16 cellular contexts compared by ENCODE assay signal in genomic region chr22:23774922-23775436, GRCh38. TPM values are rescaled to one million over a fixed set of nuclear protein-coding genes. Genes with fewer than 3 reads are reported as not detected.
A peak's percentile ranks its signal among the peaks of the same experiment; 100 is the strongest.
DNase-seq lines count a peak whose midpoint lies in the region; ATAC-seq and TF ChIP-seq lines count a peak whose summit lies in the region.
"Had no signal": no experiment of that assay in that cellular context is flagged by ENCODE, and none has a peak within 500 bp of the region (broad histone marks: within the 10 kb centered on the region; RNA-seq: fewer than 3 reads in every experiment).

No MANE protein-coding gene starts in this region.

- CTCF ChIA-PET in A673 (lab: Charles Lee): no interaction called here

- intact Hi-C loops in A673 (cut with micrococcal nuclease; ENCODE audit: unreplicated experiment): no loop called here

- no peaks in the 10 kb centered on the region for H3K9me3 ChIP-seq in A673 (ENCODE audit: low read depth, low read length, poor library complexity, severe bottlenecking)
- H3K9me3 ChIP-seq: Peyer's patch had no signal

- no peak overlapping the region for H3K27ac ChIP-seq in A673 (ENCODE audit: low read depth, low read length, poor library complexity, severe bottlenecking)
- H3K27ac ChIP-seq: Peyer's patch had no signal

- POLR2A ChIA-PET in A673 (lab: Charles Lee; ENCODE audit: low non-redundant PET): no interaction called here

- H3K27me3 ChIP-seq in A673 (replicated peaks; ENCODE audit: insufficient read depth, low read depth, low read length, poor library complexity): no peaks in the 10 kb centered on the region
- H3K27me3 ChIP-seq: Peyer's patch had no signal

- no TSS peak for BruUV-seq in A673 (replicated peaks; lab: Mats Ljungman, UMichigan)

- no peaks in the 10 kb centered on the region for H3K36me3 ChIP-seq in A673 (ENCODE audit: insufficient read depth, low read length, poor library complexity, severe bottlenecking)
- H3K36me3 ChIP-seq: Peyer's patch had no signal

- no peak for DNase-seq in activated naive CD8-positive, alpha-beta T cell treated with anti-CD3 and anti-CD28 coated beads, Interleukin-2, amount 50 U/mL, for 24 hours
- DNase-seq in astrocyte of the hippocampus (ENCODE audit: low read depth, low spot score): peak; percentile 87
- DNase-seq in iris pigment epithelial cell (ENCODE audit: low read depth): peak; percentile 54
- DNase-seq in stimulated activated naive B cell treated with anti-CD40 and anti-IgM and Interleukin-4, amounts not matched to agents 10 μg/mL and 1 μg/mL and 100 μg/mL, for 72 hours: no peak
- DNase-seq in stimulated activated naive CD8-positive, alpha-beta T cell treated with anti-CD3 and anti-CD28 coated beads, Interleukin-15, amount 100 ng/mL, for 72 hours: no peak
- DNase-seq in A673 (ENCODE audit: low spot score): no peak
- DNase-seq: H9, naive B cell, NCI-H1105 treated with DMSO at 0.1 percent for 48 hours, NCI-H510A treated with DMSO at 0.1 percent for 48 hours, Peyer's patch had no signal

- H3K36me3 Mint-ChIP-seq in activated naive CD8-positive, alpha-beta T cell: no peaks in the 10 kb centered on the region
- H3K36me3 Mint-ChIP-seq in activated naive CD8-positive, alpha-beta T cell treated with anti-CD3 and anti-CD28 coated beads, Interleukin-2, amount 50 U/mL, for 24 hours (ENCODE audit: low read depth): no peaks in the 10 kb centered on the region
- H3K36me3 Mint-ChIP-seq in stimulated activated naive B cell treated with anti-CD40 and anti-IgM and Interleukin-4, amounts not matched to agents 10 μg/mL and 1 μg/mL and 100 μg/mL, for 72 hours: peaks cover 2 to 3% of the 10 kb centered on the region in 2 donors

- H3K27me3 Mint-ChIP-seq in activated naive CD8-positive, alpha-beta T cell: no peaks in the 10 kb centered on the region
- no peaks in the 10 kb centered on the region for H3K27me3 Mint-ChIP-seq in activated naive CD8-positive, alpha-beta T cell treated with anti-CD3 and anti-CD28 coated beads, Interleukin-2, amount 50 U/mL, for 24 hours
- H3K27me3 Mint-ChIP-seq in stimulated activated naive B cell treated with anti-CD40 and anti-IgM and Interleukin-4, amounts not matched to agents 10 μg/mL and 1 μg/mL and 100 μg/mL, for 72 hours: no peaks in the 10 kb centered on the region
- peaks cover 7% of the 10 kb centered on the region for H3K27me3 Mint-ChIP-seq in stimulated activated naive CD8-positive, alpha-beta T cell treated with anti-CD3 and anti-CD28 coated beads, Interleukin-15, amount 100 ng/mL, for 72 hours
- H3K27me3 Mint-ChIP-seq: naive B cell had no signal

- TF ChIP-seq CTCF in A673 (conservative IDR thresholded peaks at IDR 0.05; ENCODE audit: low read depth, low read length): no peak

- ATAC-seq in activated naive CD8-positive, alpha-beta T cell treated with anti-CD3 and anti-CD28 coated beads, Interleukin-2, amount 50 U/mL, for 24 hours: no peak
- ATAC-seq in stimulated activated naive B cell treated with anti-CD40 and anti-IgM and Interleukin-4, amounts not matched to agents 10 μg/mL and 1 μg/mL and 100 μg/mL, for 72 hours (replicated peaks): no peak
- no peak for ATAC-seq in stimulated activated naive CD8-positive, alpha-beta T cell treated with anti-CD3 and anti-CD28 coated beads, Interleukin-15, amount 100 ng/mL, for 72 hours
- no peak for ATAC-seq in HG03439 (IDR thresholded peaks at IDR 0.05; ENCODE audit: unreplicated experiment)
- ATAC-seq: esophagus mucosa had no signal

- H3K4me1 ChIP-seq in A673 (ENCODE audit: insufficient read depth, low read length, poor library complexity, severe bottlenecking): peaks cover 9% of the 10 kb centered on the region

- H3K9me3 Mint-ChIP-seq in activated naive CD8-positive, alpha-beta T cell (ENCODE audit: low read depth): no peaks in the 10 kb centered on the region
- no peaks in the 10 kb centered on the region for H3K9me3 Mint-ChIP-seq in activated naive CD8-positive, alpha-beta T cell treated with anti-CD3 and anti-CD28 coated beads, Interleukin-2, amount 50 U/mL, for 24 hours
- H3K9me3 Mint-ChIP-seq in stimulated activated naive B cell treated with anti-CD40 and anti-IgM and Interleukin-4, amounts not matched to agents 10 μg/mL and 1 μg/mL and 100 μg/mL, for 72 hours: no peaks in the 10 kb centered on the region
- no peaks in the 10 kb centered on the region for H3K9me3 Mint-ChIP-seq in stimulated activated naive CD8-positive, alpha-beta T cell treated with anti-CD3 and anti-CD28 coated beads, Interleukin-15, amount 100 ng/mL, for 72 hours
- H3K9me3 Mint-ChIP-seq: H9, naive B cell had no signal

- no peak overlapping the region for H3K27ac Mint-ChIP-seq in activated naive CD8-positive, alpha-beta T cell
- H3K27ac Mint-ChIP-seq in activated naive CD8-positive, alpha-beta T cell treated with anti-CD3 and anti-CD28 coated beads, Interleukin-2, amount 50 U/mL, for 24 hours: no peak overlapping the region
- peak overlapping the region; percentile 79 for H3K27ac Mint-ChIP-seq in stimulated activated naive B cell treated with anti-CD40 and anti-IgM and Interleukin-4, amounts not matched to agents 10 μg/mL and 1 μg/mL and 100 μg/mL, for 72 hours
- peak overlapping the region in 1 of 2 donors; percentile 69 for H3K27ac Mint-ChIP-seq in stimulated activated naive CD8-positive, alpha-beta T cell treated with anti-CD3 and anti-CD28 coated beads, Interleukin-15, amount 100 ng/mL, for 72 hours

- no peak overlapping the region for H3K4me3 ChIP-seq in A673 (ENCODE audit: low read depth, low read length, poor library complexity, severe bottlenecking)
- H3K4me3 ChIP-seq: Peyer's patch had no signal

- peaks cover 15% of the 10 kb centered on the region for H3K4me1 Mint-ChIP-seq in activated naive CD8-positive, alpha-beta T cell (ENCODE audit: low read depth)
- peaks cover 20% of the 10 kb centered on the region for H3K4me1 Mint-ChIP-seq in activated naive CD8-positive, alpha-beta T cell treated with anti-CD3 and anti-CD28 coated beads, Interleukin-2, amount 50 U/mL, for 24 hours
- peaks cover 23 to 43% of the 10 kb centered on the region in 2 donors for H3K4me1 Mint-ChIP-seq in stimulated activated naive B cell treated with anti-CD40 and anti-IgM and Interleukin-4, amounts not matched to agents 10 μg/mL and 1 μg/mL and 100 μg/mL, for 72 hours
- H3K4me1 Mint-ChIP-seq in stimulated activated naive CD8-positive, alpha-beta T cell treated with anti-CD3 and anti-CD28 coated beads, Interleukin-15, amount 100 ng/mL, for 72 hours: peaks cover 24% of the 10 kb centered on the region

- peak overlapping the region; percentile 44 for H3K4me3 Mint-ChIP-seq in activated naive CD8-positive, alpha-beta T cell
- no peak overlapping the region for H3K4me3 Mint-ChIP-seq in activated naive CD8-positive, alpha-beta T cell treated with anti-CD3 and anti-CD28 coated beads, Interleukin-2, amount 50 U/mL, for 24 hours
- no peak overlapping the region for H3K4me3 Mint-ChIP-seq in stimulated activated naive B cell treated with anti-CD40 and anti-IgM and Interleukin-4, amounts not matched to agents 10 μg/mL and 1 μg/mL and 100 μg/mL, for 72 hours
- no peak overlapping the region for H3K4me3 Mint-ChIP-seq in stimulated activated naive CD8-positive, alpha-beta T cell treated with anti-CD3 and anti-CD28 coated beads, Interleukin-15, amount 100 ng/mL, for 72 hours

RNA-seq across cellular contexts. Expression of gene MMP11, which starts 2.3 kb away (rescaled TPM):
- total RNA-seq in A673 (2021): 5.1 and 6.8 TPM in 2 replicates

RNA-seq across cellular contexts. Expression of gene CHCHD10, which starts 7.2 kb away (rescaled TPM):
- total RNA-seq in A673 (2021): 117 and 128 TPM in 2 replicates

RNA-seq across cellular contexts. Expression of gene SMARCB1, which starts 11.8 kb away (rescaled TPM):
- total RNA-seq in A673 (2021): 172 and 176 TPM in 2 replicates

RNA-seq across cellular contexts. Expression of gene C22orf15, which starts 12.2 kb away (rescaled TPM):
- total RNA-seq in A673 (2021): 2.0 and 2.2 TPM in 2 replicates
- total RNA-seq: esophagus mucosa, kidney epithelial cell, Peyer's patch had no signal

RNA-seq across cellular contexts. Expression of gene VPREB3, which starts 20.8 kb away (rescaled TPM):
- total RNA-seq in A673 (2021): 0.74 and 0.88 TPM in 2 replicates
- total RNA-seq: kidney epithelial cell, ureter had no signal

Comparison
In these comparisons a context has a peak if more than half of its experiments do, and no peak if none do; other contexts are left out.
1. DNase-seq: peak in astrocyte of the hippocampus (single experiment) and iris pigment epithelial cell (single experiment); none in activated naive CD8-positive, alpha-beta T cell treated with anti-CD3 and anti-CD28 coated beads, Interleukin-2, amount 50 U/mL, for 24 hours (single experiment), stimulated activated naive B cell treated with anti-CD40 and anti-IgM and Interleukin-4, amounts not matched to agents 10 μg/mL and 1 μg/mL and 100 μg/mL, for 72 hours (single experiment), stimulated activated naive CD8-positive, alpha-beta T cell treated with anti-CD3 and anti-CD28 coated beads, Interleukin-15, amount 100 ng/mL, for 72 hours (0 of 2) and A673 (single experiment).